15 cellular contexts compared by ENCODE assay signal in genomic region chr20:49951160-49951559, GRCh38. TPM values are rescaled to one million over a fixed set of nuclear protein-coding genes. Genes with fewer than 3 reads are reported as not detected.
A peak's percentile ranks its signal among the peaks of the same experiment; 100 is the strongest.
DNase-seq lines count a peak whose midpoint lies in the region; TF ChIP-seq lines count a peak whose summit lies in the region.
"Had no signal": no experiment of that assay in that cellular context is flagged by ENCODE, and none has a peak within 500 bp of the region (broad histone marks: within the 10 kb centered on the region; RNA-seq: fewer than 3 reads in every experiment).

No MANE protein-coding gene starts in this region.

- peaks cover 61% of the 10 kb centered on the region for H3K4me1 Mint-ChIP-seq in HFFc6 (ENCODE audit: low read depth)
- H3K4me1 Mint-ChIP-seq: neural progenitor cell had no signal

- TF ChIP-seq CTCF in HFFc6 (IDR thresholded peaks at IDR 0.05) (no peak), astrocyte of the cerebellum (IDR thresholded peaks at IDR 0.05; ENCODE audit: low read depth, low read length, missing control alignments) (no peak)

- H3K36me3 Mint-ChIP-seq in HFFc6 (ENCODE audit: low read depth): peaks cover 48% of the 10 kb centered on the region

- H3K27ac Mint-ChIP-seq in HFFc6: peak overlapping the region; percentile 96
- H3K27ac Mint-ChIP-seq: neural progenitor cell had no signal

- in situ Hi-C loops in astrocyte of the cerebellum (cut with HindIII; ENCODE audit: low sequenced_read_pairs): no loop called here

- H3K9me3 Mint-ChIP-seq in HFFc6: no peaks in the 10 kb centered on the region
- H3K9me3 Mint-ChIP-seq: neural progenitor cell had no signal

- H3K4me3 Mint-ChIP-seq in HFFc6: peak overlapping the region; percentile 55
- H3K4me3 Mint-ChIP-seq: neural progenitor cell had no signal

- DNase-seq in AG20443 (ENCODE audit: low spot score) (peak; percentile 48), HFFc6 (peak; percentile 82), astrocyte of the cerebellum (ENCODE audit: low read depth) (peak; percentile 19), glomerular visceral epithelial cell (ENCODE audit: extremely low spot score) (peak; percentile 31), T1000 (lab: John Stamatoyannopoulos, UW) (no peak), LoVo (ENCODE audit: low spot score) (no peak)
- DNase-seq in activated CD4-positive, alpha-beta T cell treated with anti-CD3 and anti-CD28 coated beads, Interleukin-2, amount 50 U/mL, for 1 hour: no peak
- DNase-seq: activated naive CD4-positive, alpha-beta T cell treated with anti-CD3 and anti-CD28 coated beads, Interleukin-2, amount 50 U/mL, for 16 hours; Calu3; heart right ventricle; left ventricle myocardium inferior had no signal

- peaks cover 2% of the 10 kb centered on the region for H3K27me3 Mint-ChIP-seq in HFFc6 (ENCODE audit: insufficient read depth)

- H3K4me3 ChIP-seq in astrocyte of the cerebellum (ENCODE audit: low read depth, low read length): no peak overlapping the region
- H3K4me3 ChIP-seq: dorsolateral prefrontal cortex, heart right ventricle, left ventricle myocardium inferior, neural progenitor cell, skin epidermis, thoracic aorta had no signal

RNA-seq across cellular contexts. Expression of gene RNF114, which starts 15.0 kb away (rescaled TPM):
- 10 to 100 TPM; 51.6 to 61.0 (median 56.1) TPM for total RNA-seq in HFFc6 (2021; fragmentation: NEBNext Ultra II Directional; extraction: Animal tissue kit (Norgen Biotek cat#: 25700))

RNA-seq across cellular contexts. Expression of gene SNAI1, which starts 31.6 kb away (rescaled TPM):
- 1 to 10 TPM; 4.7 to 6.8 (median 5.2) TPM for total RNA-seq in HFFc6 (2021; fragmentation: NEBNext Ultra II Directional; extraction: Animal tissue kit (Norgen Biotek cat#: 25700))

RNA-seq across cellular contexts. Expression of gene SPATA2, which starts 35.8 kb away (rescaled TPM):
- total RNA-seq in HFFc6 (2021; fragmentation: NEBNext Ultra II Directional; extraction: Animal tissue kit (Norgen Biotek cat#: 25700)): 1 to 10 TPM; 6.9 to 8.0 (median 7.2) TPM

Comparison
In these comparisons a context has a peak if more than half of its experiments do, and no peak if none do; other contexts are left out.
1. DNase-seq: peak in AG20443 (single experiment), HFFc6 (single experiment), astrocyte of the cerebellum (single experiment) and glomerular visceral epithelial cell (single experiment); none in T1000 (single experiment), activated CD4-positive, alpha-beta T cell treated with anti-CD3 and anti-CD28 coated beads, Interleukin-2, amount 50 U/mL, for 1 hour (single experiment) and LoVo (single experiment).